ENCODE assay signal across 8 cellular contexts in genomic region chr16:87384162-87384999, GRCh38. TPM values are rescaled to one million over a fixed set of nuclear protein-coding genes. Genes with fewer than 3 reads are reported as not detected.
DNase-seq lines count a peak whose midpoint lies in the region; ATAC-seq and TF ChIP-seq lines count a peak whose summit lies in the region.

No MANE protein-coding gene starts in this region.

- no peak for TF ChIP-seq CTCF in right lobe of liver (IDR thresholded peaks at IDR 0.05)
- no peak for TF ChIP-seq CTCF in suprapubic skin (IDR thresholded peaks at IDR 0.05)

- H3K27me3 Mint-ChIP-seq in activated CD4-positive, alpha-beta T cell treated with anti-CD3 and anti-CD28 coated beads for 36 hours, result no peaks in the 10 kb centered on the region

- peak overlapping the region; percentile 80 for H3K4me3 Mint-ChIP-seq in activated CD4-positive, alpha-beta T cell treated with anti-CD3 and anti-CD28 coated beads for 36 hours

- peak; percentile 1 for ATAC-seq in activated CD4-positive, alpha-beta T cell treated with anti-CD3 and anti-CD28 coated beads for 36 hours
- ATAC-seq in HG02623 (IDR thresholded peaks at IDR 0.05; ENCODE audit: unreplicated experiment) (peak; percentile 2), right lobe of liver (peak; percentile 14 to 30 (median 18))

- H3K9me3 ChIP-seq in right lobe of liver, result no peaks in the 10 kb centered on the region
- no peaks in the 10 kb centered on the region for H3K9me3 ChIP-seq in suprapubic skin

- no peaks in the 10 kb centered on the region for H3K9me3 Mint-ChIP-seq in activated CD4-positive, alpha-beta T cell treated with anti-CD3 and anti-CD28 coated beads for 36 hours (ENCODE audit: low read depth)

- H3K27me3 ChIP-seq in right lobe of liver, result no peaks in the 10 kb centered on the region
- H3K27me3 ChIP-seq in suprapubic skin, result no peaks in the 10 kb centered on the region

- no peak for DNase-seq in activated CD4-positive, alpha-beta T cell treated with anti-CD3 and anti-CD28 coated beads for 36 hours
- no peak for DNase-seq in activated CD4-positive, alpha-beta T cell treated with anti-CD3 and anti-CD28 coated beads for 48 hours
- DNase-seq in NCI-H2171 (lab: John Stamatoyannopoulos, UW), result peak; percentile 87
- peak in 20 of 61 donors; percentile 39 to 85 (median 73) for DNase-seq in caudate nucleus (lab: John Stamatoyannopoulos, UW)
- peak; percentile 64 to 74 (median 71) for DNase-seq in right lobe of liver
- DNase-seq in suprapubic skin (ENCODE audit: low spot score in 2 of 2), result peak; percentile 77 to 83
- no peak for DNase-seq in medulla oblongata (ENCODE audit: extremely low spot score)

- TF ChIP-seq POLR2A in right lobe of liver (IDR thresholded peaks at IDR 0.05) (no peak), suprapubic skin (IDR thresholded peaks at IDR 0.05) (no peak)

- intact Hi-C loops in activated CD4-positive, alpha-beta T cell treated with anti-CD3 and anti-CD28 coated beads for 36 hours (cut with DNase I, micrococcal nuclease), result loop anchor here (1.0 to 5.0 kb wide), 6 partner anchors 8 to 1827 kb away; partner anchors contain the start of genes BANP (in 1 of the 2), C16orf95 (in 1 of the 2) and MAP1LC3B (in 1 of the 2)
- intact Hi-C loops in right lobe of liver (cut with DNase I), result no loop called here

- no peak for TF ChIP-seq EP300 in suprapubic skin (IDR thresholded peaks at IDR 0.05)

- H3K4me3 ChIP-seq in right lobe of liver, result peak overlapping the region; percentile 56 to 85 (median 73)
- H3K4me3 ChIP-seq in suprapubic skin, result peak overlapping the region; percentile 84

- 12% methylated on average over 22 of the region's 69 CpGs for WGBS in right lobe of liver (ENCODE audit: insufficient coverage, low coverage, low lambda C conversion rate, missing lambda C conversion rate)
- WGBS in suprapubic skin, result 24% methylated on average over 28 of the region's 69 CpGs

- H3K36me3 ChIP-seq in right lobe of liver, result no peaks in the 10 kb centered on the region
- H3K36me3 ChIP-seq in suprapubic skin, result no peaks in the 10 kb centered on the region

- peak overlapping the region; percentile 83 for H3K27ac Mint-ChIP-seq in activated CD4-positive, alpha-beta T cell treated with anti-CD3 and anti-CD28 coated beads for 36 hours

- H3K27ac ChIP-seq in caudate nucleus (ENCODE audit: low read depth, low read length) (peak overlapping the region; percentile 91), right lobe of liver (peak overlapping the region; percentile 68 to 85 (median 80)), suprapubic skin (peak overlapping the region; percentile 94)

- peaks cover 69% of the 10 kb centered on the region for H3K4me1 Mint-ChIP-seq in activated CD4-positive, alpha-beta T cell treated with anti-CD3 and anti-CD28 coated beads for 36 hours

- CTCF ChIA-PET in activated CD4-positive, alpha-beta T cell treated with anti-CD3 and anti-CD28 coated beads for 36 hours (lab: Charles Lee), result interaction anchor here (0.7 to 1.9 kb wide), 4 partner anchors 9 to 512 kb away, joined by 3 to 17 read pairs (median 4); no protein-coding TSS in a partner anchor

- H3K36me3 Mint-ChIP-seq in activated CD4-positive, alpha-beta T cell treated with anti-CD3 and anti-CD28 coated beads for 36 hours (ENCODE audit: low read depth), result peaks cover 10% of the 10 kb centered on the region

- POLR2A ChIA-PET in activated CD4-positive, alpha-beta T cell treated with anti-CD3 and anti-CD28 coated beads for 36 hours (lab: Charles Lee), result interaction anchor here (0.6 to 1.1 kb wide), 6 partner anchors 9 to 1661 kb away, joined by 3 to 6 read pairs (median 4); partner anchors contain the start of genes BANP and C16orf95

- H3K4me1 ChIP-seq in right lobe of liver (peaks cover 0 to 43% (median 20%) of the 10 kb centered on the region in 4 donors), suprapubic skin (peaks cover 67% of the 10 kb centered on the region)

RNA-seq across cellular contexts. Expression of gene FBXO31, which starts 0.8 kb away (rescaled TPM):
- 10 to 100 TPM; 26.8 to 33.0 TPM for total RNA-seq in activated CD4-positive, alpha-beta T cell treated with anti-CD3 and anti-CD28 coated beads for 36 hours
- total RNA-seq in right lobe of liver (10 to 100 TPM; 20.6 to 56.9 (median 31.1) TPM), suprapubic skin (10 to 100 TPM; 39.9 to 89.3 (median 53.6) TPM)

RNA-seq across cellular contexts. Expression of gene MAP1LC3B, which starts 7.8 kb away (rescaled TPM):
- 10 to 100 TPM; 49.7 to 62.1 TPM for total RNA-seq in activated CD4-positive, alpha-beta T cell treated with anti-CD3 and anti-CD28 coated beads for 36 hours
- 10 to 100 TPM; 16.5 to 48.8 (median 25.6) TPM for total RNA-seq in right lobe of liver
- 10 to 100 TPM; 57.8 to 82.0 (median 71.3) TPM for total RNA-seq in suprapubic skin

Comparison
In these comparisons a context has a peak if more than half of its experiments do, and no peak if none do; other contexts are left out.
1. DNase-seq: peak in NCI-H2171 (single experiment), right lobe of liver (3 of 3) and suprapubic skin (2 of 2); none in activated CD4-positive, alpha-beta T cell treated with anti-CD3 and anti-CD28 coated beads for 36 hours (single experiment), activated CD4-positive, alpha-beta T cell treated with anti-CD3 and anti-CD28 coated beads for 48 hours (single experiment) and medulla oblongata (single experiment).
2. intact Hi-C loops: an anchor here in activated CD4-positive, alpha-beta T cell treated with anti-CD3 and anti-CD28 coated beads for 36 hours (1.0 to 5.0 kb wide); none called in right lobe of liver.
3. Peak in every context shown above with its lines, with median percentiles within 50 percentile points of each other: ATAC-seq and H3K27ac ChIP-seq.